9 cellular contexts compared by ENCODE assay signal in genomic region chr12:64583395-64584172, GRCh38. TPM values are rescaled to one million over a fixed set of nuclear protein-coding genes. Genes with fewer than 3 reads are reported as not detected.
A peak's percentile ranks its signal among the peaks of the same experiment; 100 is the strongest.
DNase-seq lines count a peak whose midpoint lies in the region; ATAC-seq and TF ChIP-seq lines count a peak whose summit lies in the region.
"Had no signal": no experiment of that assay in that cellular context is flagged by ENCODE, and none has a peak within 500 bp of the region (broad histone marks: within the 10 kb centered on the region; RNA-seq: fewer than 3 reads in every experiment).

No MANE protein-coding gene starts in this region.

- no peaks in the 10 kb centered on the region for H3K9me3 ChIP-seq in heart left ventricle
- no peaks in the 10 kb centered on the region for H3K9me3 ChIP-seq in right lobe of liver

- H3K36me3 ChIP-seq in heart left ventricle (no peaks in the 10 kb centered on the region), right lobe of liver (no peaks in the 10 kb centered on the region), urinary bladder (ENCODE audit: insufficient read depth) (no peaks in the 10 kb centered on the region)

- 42 to 49% (median 44%) methylated on average over 13 of the region's 13 CpGs for WGBS in heart left ventricle, 4 donors
- WGBS in right lobe of liver (ENCODE audit: insufficient coverage, low coverage, low lambda C conversion rate, missing lambda C conversion rate) = 33% methylated on average over 12 of the region's 13 CpGs
- 45% methylated on average over 13 of the region's 13 CpGs for WGBS in urinary bladder

- peak overlapping the region; percentile 61 for H3K4me3 Mint-ChIP-seq in activated naive CD8-positive, alpha-beta T cell treated with anti-CD3 and anti-CD28 coated beads, Interleukin-2, amount 10 ng/mL, durations not matched to agents 7 days and 5 days
- H3K4me3 Mint-ChIP-seq in progenitor cell of endocrine pancreas (ENCODE audit: low read depth) = no peak overlapping the region

- peaks cover 4% of the 10 kb centered on the region for H3K36me3 Mint-ChIP-seq in activated naive CD8-positive, alpha-beta T cell treated with anti-CD3 and anti-CD28 coated beads, Interleukin-2, amount 10 ng/mL, durations not matched to agents 7 days and 5 days
- no peaks in the 10 kb centered on the region for H3K36me3 Mint-ChIP-seq in progenitor cell of endocrine pancreas (ENCODE audit: insufficient read depth)

- DNase-seq in heart left ventricle (no peak), Right ventricle myocardium inferior (ENCODE audit: missing footprints) (no peak), right lobe of liver (no peak), globus pallidus (ENCODE audit: low spot score) (no peak), progenitor cell of endocrine pancreas (ENCODE audit: low spot score, unreplicated experiment) (no peak)
- DNase-seq in activated naive CD8-positive, alpha-beta T cell treated with anti-CD3 and anti-CD28 coated beads, Interleukin-2, amount 10 ng/mL, durations not matched to agents 7 days and 5 days = no peak
- DNase-seq: Calu3 had no signal

- peak overlapping the region in 9 of 12 donors; percentile 1 to 34 (median 20) for H3K4me3 ChIP-seq in heart left ventricle
- peak overlapping the region in 1 of 3 donors; percentile 3 for H3K4me3 ChIP-seq in right lobe of liver
- H3K4me3 ChIP-seq in urinary bladder (ENCODE audit: low read depth, low read length) = no peak overlapping the region

- H3K4me1 ChIP-seq in heart left ventricle = peaks cover 0 to 29% (median 16%) of the 10 kb centered on the region in 12 donors
- no peaks in the 10 kb centered on the region for H3K4me1 ChIP-seq in right lobe of liver
- no peaks in the 10 kb centered on the region for H3K4me1 ChIP-seq in urinary bladder (ENCODE audit: insufficient read depth)

- TF ChIP-seq CTCF in heart left ventricle (IDR thresholded peaks at IDR 0.05) (no peak), right lobe of liver (IDR thresholded peaks at IDR 0.05) (no peak), progenitor cell of endocrine pancreas (IDR thresholded peaks at IDR 0.05; ENCODE audit: unreplicated experiment) (no peak)

- intact Hi-C loops in heart left ventricle (cut with DNase I) = no loop called here
- intact Hi-C loops in Right ventricle myocardium inferior (cut with DNase I) = no loop called here
- intact Hi-C loops in right lobe of liver (cut with DNase I) = no loop called here

- TF ChIP-seq POLR2A in heart left ventricle (IDR thresholded peaks at IDR 0.05) (no peak), right lobe of liver (IDR thresholded peaks at IDR 0.05) (no peak)

- H3K27ac ChIP-seq in heart left ventricle (peak overlapping the region in 9 of 12 donors; percentile 9 to 76 (median 61)), right lobe of liver (peak overlapping the region in 1 of 3 donors; percentile 9), urinary bladder (ENCODE audit: low read depth) (peak overlapping the region; percentile 3)

- H3K4me1 Mint-ChIP-seq in activated naive CD8-positive, alpha-beta T cell treated with anti-CD3 and anti-CD28 coated beads, Interleukin-2, amount 10 ng/mL, durations not matched to agents 7 days and 5 days = peaks cover 16% of the 10 kb centered on the region
- peaks cover 20% of the 10 kb centered on the region for H3K4me1 Mint-ChIP-seq in progenitor cell of endocrine pancreas (ENCODE audit: low read depth)

- no peaks in the 10 kb centered on the region for H3K27me3 ChIP-seq in heart left ventricle
- H3K27me3 ChIP-seq in right lobe of liver = no peaks in the 10 kb centered on the region

- POLR2A ChIA-PET in activated naive CD8-positive, alpha-beta T cell treated with anti-CD3 and anti-CD28 coated beads, Interleukin-2, amount 10 ng/mL, durations not matched to agents 7 days and 5 days (lab: Charles Lee) = interaction anchor here (0.5 to 0.6 kb wide), 2 partner anchors 24 to 153 kb away, joined by 3 read pairs; no protein-coding TSS in a partner anchor

- H3K27ac Mint-ChIP-seq in activated naive CD8-positive, alpha-beta T cell treated with anti-CD3 and anti-CD28 coated beads, Interleukin-2, amount 10 ng/mL, durations not matched to agents 7 days and 5 days = peak overlapping the region; percentile 27
- no peak overlapping the region for H3K27ac Mint-ChIP-seq in progenitor cell of endocrine pancreas

- no peaks in the 10 kb centered on the region for H3K27me3 Mint-ChIP-seq in activated naive CD8-positive, alpha-beta T cell treated with anti-CD3 and anti-CD28 coated beads, Interleukin-2, amount 10 ng/mL, durations not matched to agents 7 days and 5 days
- peaks cover 16% of the 10 kb centered on the region for H3K27me3 Mint-ChIP-seq in progenitor cell of endocrine pancreas

- ATAC-seq in heart left ventricle (peak in 2 of 4 donors; percentile 38 to 73), Right ventricle myocardium inferior (no peak), right lobe of liver (peak; percentile 37 to 55 (median 42)), GM18517 (IDR thresholded peaks at IDR 0.05; ENCODE audit: unreplicated experiment) (no peak)
- peak; percentile 45 for ATAC-seq in activated naive CD8-positive, alpha-beta T cell treated with anti-CD3 and anti-CD28 coated beads, Interleukin-2, amount 10 ng/mL, durations not matched to agents 7 days and 5 days (ENCODE audit: low read depth)

- no peaks in the 10 kb centered on the region for H3K9me3 Mint-ChIP-seq in activated naive CD8-positive, alpha-beta T cell treated with anti-CD3 and anti-CD28 coated beads, Interleukin-2, amount 10 ng/mL, durations not matched to agents 7 days and 5 days
- no peaks in the 10 kb centered on the region for H3K9me3 Mint-ChIP-seq in progenitor cell of endocrine pancreas (ENCODE audit: low read depth)

RNA-seq across cellular contexts. Expression of gene RASSF3, which starts 26.7 kb away (rescaled TPM):
- 100 to 1,000 TPM in 4 of 9 donors, 10 to 100 TPM in 5; 59.7 to 116 (median 93.4) TPM for total RNA-seq in heart left ventricle
- polyA plus RNA-seq in heart left ventricle = 10 to 100 TPM; 32.8 to 55.4 TPM
- 123 TPM for total RNA-seq in Right ventricle myocardium inferior
- 10 to 100 TPM; 69.5 to 74.1 TPM for total RNA-seq in activated naive CD8-positive, alpha-beta T cell treated with anti-CD3 and anti-CD28 coated beads, Interleukin-2, amount 10 ng/mL, durations not matched to agents 7 days and 5 days
- total RNA-seq in right lobe of liver = 10 to 100 TPM in 3 of 6 experiments, 1 to 10 TPM in 3; 5.8 to 27.3 (median 10.6) TPM
- 50.4 TPM for total RNA-seq in urinary bladder
- 112 TPM for polyA plus RNA-seq in urinary bladder
- total RNA-seq in progenitor cell of endocrine pancreas = 18.8 and 20.7 TPM in 2 replicates

Comparison
In these comparisons a context has a peak if more than half of its experiments do, and no peak if none do; other contexts are left out.
1. ATAC-seq: peak in activated naive CD8-positive, alpha-beta T cell treated with anti-CD3 and anti-CD28 coated beads, Interleukin-2, amount 10 ng/mL, durations not matched to agents 7 days and 5 days (single experiment) and right lobe of liver (4 of 4); none in Right ventricle myocardium inferior (single experiment) and GM18517 (single experiment).